12 cellular contexts compared by ENCODE assay signal in genomic region chr10:24718031-24718855, GRCh38. TPM values are rescaled to one million over a fixed set of nuclear protein-coding genes. Genes with fewer than 3 reads are reported as not detected.
A peak's percentile ranks its signal among the peaks of the same experiment; 100 is the strongest.
DNase-seq lines count a peak whose midpoint lies in the region; ATAC-seq and TF ChIP-seq lines count a peak whose summit lies in the region.
"Had no signal": no experiment of that assay in that cellular context is flagged by ENCODE, and none has a peak within 500 bp of the region (broad histone marks: within the 10 kb centered on the region; RNA-seq: fewer than 3 reads in every experiment).

No MANE protein-coding gene starts in this region.

- H3K4me1 ChIP-seq in breast epithelium (no peaks in the 10 kb centered on the region), upper lobe of right lung (peaks cover 61% of the 10 kb centered on the region)

- POLR2A ChIA-PET in MCF 10A (lab: Yijun Ruan, JAX) = interaction anchor here (0.8 to 1.3 kb wide), 6 partner anchors 8 to 96 kb away, joined by 3 to 6 read pairs (median 3); no protein-coding TSS in a partner anchor

- TF ChIP-seq POLR2A in breast epithelium (IDR thresholded peaks at IDR 0.05) = no peak

- no peak overlapping the region for H3K4me3 Mint-ChIP-seq in MCF 10A (ENCODE audit: unreplicated experiment)
- no peak overlapping the region for H3K4me3 Mint-ChIP-seq in CD14-positive monocyte
- H3K4me3 Mint-ChIP-seq: activated naive CD8-positive, alpha-beta T cell treated with anti-CD3 and anti-CD28 coated beads, Interleukin-2, amount 50 U/mL, for 24 hours had no signal

- peaks cover 5% of the 10 kb centered on the region for H3K36me3 Mint-ChIP-seq in MCF 10A (ENCODE audit: insufficient read depth, unreplicated experiment)
- H3K36me3 Mint-ChIP-seq in CD14-positive monocyte = peaks cover 10 to 15% of the 10 kb centered on the region in 2 donors

- H3K4me3 ChIP-seq in breast epithelium (peak overlapping the region in 1 of 3 donors; percentile 34), upper lobe of right lung (peak overlapping the region; percentile 85)
- H3K4me3 ChIP-seq: gastroesophageal sphincter, testis had no signal

- DNase-seq in MCF 10A (ENCODE audit: unreplicated experiment) (peak; percentile 75), breast epithelium (ENCODE audit: low spot score in 2 of 2) (no peak), amniotic epithelial cell (ENCODE audit: low read depth) (peak; percentile 91), glomerular visceral epithelial cell (ENCODE audit: extremely low spot score) (peak; percentile 30), upper lobe of right lung (no peak), CD14-positive monocyte (ENCODE audit: low spot score) (no peak)
- no peak for DNase-seq in activated CD8-positive, alpha-beta memory T cell treated with anti-CD3 and anti-CD28 coated beads, Interleukin-2, amount 50 U/mL, for 48 hours
- DNase-seq: activated naive CD8-positive, alpha-beta T cell treated with anti-CD3 and anti-CD28 coated beads, Interleukin-2, amount 50 U/mL, for 24 hours; testis had no signal

- H3K9me3 ChIP-seq in breast epithelium (no peaks in the 10 kb centered on the region), upper lobe of right lung (no peaks in the 10 kb centered on the region)
- H3K9me3 ChIP-seq: gastroesophageal sphincter, testis had no signal

- no peaks in the 10 kb centered on the region for H3K27me3 Mint-ChIP-seq in MCF 10A (ENCODE audit: insufficient read depth, unreplicated experiment)
- peaks cover 1 to 2% (median 1%) of the 10 kb centered on the region in 3 donors for H3K27me3 Mint-ChIP-seq in CD14-positive monocyte (ENCODE audit: low read depth in 3 of 3)
- H3K27me3 Mint-ChIP-seq: activated naive CD8-positive, alpha-beta T cell treated with anti-CD3 and anti-CD28 coated beads, Interleukin-2, amount 50 U/mL, for 24 hours had no signal

- no peak overlapping the region for H3K27ac Mint-ChIP-seq in MCF 10A (ENCODE audit: low read depth, unreplicated experiment)
- no peak overlapping the region for H3K27ac Mint-ChIP-seq in CD14-positive monocyte
- H3K27ac Mint-ChIP-seq: activated naive CD8-positive, alpha-beta T cell treated with anti-CD3 and anti-CD28 coated beads, Interleukin-2, amount 50 U/mL, for 24 hours had no signal

- H3K4me1 Mint-ChIP-seq in MCF 10A (ENCODE audit: insufficient read depth, unreplicated experiment) (peaks cover 4% of the 10 kb centered on the region), CD14-positive monocyte (peaks cover 23% of the 10 kb centered on the region)

- H3K27me3 ChIP-seq in breast epithelium = no peaks in the 10 kb centered on the region
- H3K27me3 ChIP-seq in upper lobe of right lung = no peaks in the 10 kb centered on the region
- H3K27me3 ChIP-seq: gastroesophageal sphincter, testis had no signal

- ATAC-seq in upper lobe of right lung = no peak
- no peak for ATAC-seq in GM21381 (IDR thresholded peaks at IDR 0.05; ENCODE audit: unreplicated experiment)
- ATAC-seq: activated naive CD8-positive, alpha-beta T cell treated with anti-CD3 and anti-CD28 coated beads, Interleukin-2, amount 50 U/mL, for 24 hours; gastroesophageal sphincter had no signal

- TF ChIP-seq CTCF in MCF 10A (IDR thresholded peaks at IDR 0.05; ENCODE audit: unreplicated experiment) (no peak), breast epithelium (IDR thresholded peaks at IDR 0.05) (no peak), upper lobe of right lung (IDR thresholded peaks at IDR 0.05) (no peak), CD14-positive monocyte (IDR thresholded peaks at IDR 0.05) (no peak)

- H3K36me3 ChIP-seq in breast epithelium = no peaks in the 10 kb centered on the region
- H3K36me3 ChIP-seq in upper lobe of right lung = no peaks in the 10 kb centered on the region
- H3K36me3 ChIP-seq: gastroesophageal sphincter had no signal

- H3K27ac ChIP-seq in breast epithelium (peak overlapping the region in 1 of 2 donors; percentile 1), upper lobe of right lung (peak overlapping the region; percentile 6)
- H3K27ac ChIP-seq: 22Rv1, gastroesophageal sphincter, testis had no signal

- intact Hi-C loops in MCF 10A (cut with micrococcal nuclease) = no loop called here
- intact Hi-C loops in breast epithelium (cut with DNase I; ENCODE audit: low total_unique reads) = no loop called here
- intact Hi-C loops in upper lobe of right lung (cut with DNase I) = no loop called here
- intact Hi-C loops in CD14-positive monocyte (cut with micrococcal nuclease) = no loop called here

- no peaks in the 10 kb centered on the region for H3K9me3 Mint-ChIP-seq in MCF 10A (ENCODE audit: unreplicated experiment)
- no peaks in the 10 kb centered on the region for H3K9me3 Mint-ChIP-seq in CD14-positive monocyte
- H3K9me3 Mint-ChIP-seq: activated naive CD8-positive, alpha-beta T cell treated with anti-CD3 and anti-CD28 coated beads, Interleukin-2, amount 50 U/mL, for 24 hours had no signal

- BruUV-seq in MCF 10A (replicated peaks; lab: Mats Ljungman, UMichigan) = no TSS peak

- CTCF ChIA-PET in MCF 10A (lab: Yijun Ruan, JAX) = interaction anchor here (0.7 kb wide), 1 partner anchor 363 kb away, joined by 3 read pairs; no protein-coding TSS in a partner anchor

RNA-seq across cellular contexts. Expression of gene ARHGAP21, which starts 5.4 kb away (rescaled TPM):
- total RNA-seq in MCF 10A (2022) (75.4 and 85.1 TPM in 2 replicates), breast epithelium (100 to 1,000 TPM in 2 of 3 donors, 10 to 100 TPM in 1; 67.5 to 203 (median 105) TPM), upper lobe of right lung (85.0 TPM)
- polyA plus RNA-seq in CD14-positive monocyte = 1 to 10 TPM; 2.1 to 3.4 TPM

Comparison
In these comparisons a context has a peak if more than half of its experiments do, and no peak if none do; other contexts are left out.
1. DNase-seq: peak in MCF 10A (single experiment), amniotic epithelial cell (single experiment) and glomerular visceral epithelial cell (single experiment); none in breast epithelium (0 of 2), upper lobe of right lung (single experiment), activated CD8-positive, alpha-beta memory T cell treated with anti-CD3 and anti-CD28 coated beads, Interleukin-2, amount 50 U/mL, for 48 hours (single experiment) and CD14-positive monocyte (single experiment).